ENCODE assay signal across 21 cellular contexts in the genomic region with DNA sequence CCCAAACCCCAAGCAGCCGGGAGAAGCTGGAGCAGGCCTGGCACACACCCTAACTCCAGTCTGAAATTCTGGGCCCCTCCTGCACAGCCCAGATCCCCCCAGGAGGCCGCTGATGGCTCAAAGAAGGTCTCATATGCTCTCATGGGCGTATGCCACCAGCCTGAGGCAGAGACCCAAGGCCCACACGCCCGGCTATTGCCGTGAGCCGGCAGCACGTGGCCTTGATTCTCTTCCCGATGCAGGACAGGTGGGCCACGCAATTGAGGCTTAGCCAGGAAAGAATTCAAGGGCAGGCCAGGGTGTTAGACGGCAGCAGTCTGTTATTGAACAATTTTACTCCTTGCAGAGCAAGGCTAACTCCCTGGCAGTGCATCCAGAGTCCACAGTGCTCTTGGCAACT.
"Had no signal": no experiment of that assay in that cellular context is flagged by ENCODE, and none has a peak within 500 bp of the region (broad histone marks: within the 10 kb centered on the region; RNA-seq: fewer than 3 reads in every experiment).

No MANE protein-coding gene starts in this region.

- DNase-seq: activated CD4-positive, alpha-beta T cell treated with anti-CD3 and anti-CD28 coated beads for 4 hours; activated CD4-positive, alpha-beta T cell treated with anti-CD3 and anti-CD28 coated beads, Interleukin-2, amount 50 U/mL, for 48 hours; activated CD4-positive, CD25-positive, alpha-beta regulatory T cell; activated naive CD4-positive, alpha-beta T cell treated with anti-CD3 and anti-CD28 coated beads, Interleukin-2, amount 10 ng/mL, durations not matched to agents 7 days and 5 days; activated T-cell treated with anti-CD3 and anti-CD28 coated beads, Interleukin-2, amount 50 U/mL, for 48 hours; amygdala; effector CD8-positive, alpha-beta T cell; foreskin melanocyte; naive thymus-derived CD8-positive, alpha-beta T cell; stimulated activated CD4-positive, alpha-beta T cell treated with anti-CD3 and anti-CD28 coated beads, Interleukin-4, amount 100 ng/mL, for 24 hours; stimulated activated naive CD8-positive, alpha-beta T cell treated with anti-CD3 and anti-CD28 coated beads, Interleukin-15, Interleukin-2, amounts not matched to agents 100 U/mL and 50 U/mL, for 24 hours; T-helper 1 cell; T1000 had no signal

- H3K4me3 ChIP-seq: cardiac muscle cell, lung, neural progenitor cell, prostate gland, right atrium auricular region had no signal

- H3K9ac ChIP-seq: neural progenitor cell had no signal

- H3K27ac Mint-ChIP-seq: activated naive CD4-positive, alpha-beta T cell treated with anti-CD3 and anti-CD28 coated beads, Interleukin-2, amount 10 ng/mL, durations not matched to agents 7 days and 5 days; dendritic cell treated with granulocyte-macrophage colony-stimulating factor and Interleukin-4, amounts not matched to agents 40 ng/mL and 50 ng/mL, for 4 days; naive thymus-derived CD8-positive, alpha-beta T cell; neural progenitor cell had no signal

- H2AFZ ChIP-seq: neural progenitor cell had no signal

- H3K4me2 ChIP-seq: neural progenitor cell had no signal

- H3K36me3 ChIP-seq: cardiac muscle cell, neural progenitor cell, prostate gland, right atrium auricular region had no signal

- H3K4me1 ChIP-seq: prostate gland, right atrium auricular region had no signal

- H3K36me3 Mint-ChIP-seq: neural progenitor cell had no signal

- H3K9me3 ChIP-seq: prostate gland had no signal

- H3K27ac ChIP-seq: cardiac muscle cell, neural progenitor cell, prostate gland, right atrium auricular region had no signal

- H3K4me3 Mint-ChIP-seq: activated naive CD4-positive, alpha-beta T cell treated with anti-CD3 and anti-CD28 coated beads, Interleukin-2, amount 10 ng/mL, durations not matched to agents 7 days and 5 days; dendritic cell treated with granulocyte-macrophage colony-stimulating factor and Interleukin-4, amounts not matched to agents 40 ng/mL and 50 ng/mL, for 4 days; naive thymus-derived CD8-positive, alpha-beta T cell; neural progenitor cell had no signal

- ATAC-seq: left lobe of liver; naive thymus-derived CD8-positive, alpha-beta T cell; stimulated activated naive CD8-positive, alpha-beta T cell treated with anti-CD3 and anti-CD28 coated beads, Interleukin-15, Interleukin-2, amounts not matched to agents 100 U/mL and 50 U/mL, for 24 hours had no signal

- H3K4me1 Mint-ChIP-seq: activated naive CD4-positive, alpha-beta T cell treated with anti-CD3 and anti-CD28 coated beads, Interleukin-2, amount 10 ng/mL, durations not matched to agents 7 days and 5 days had no signal

- FAIRE-seq: endothelial cell of umbilical vein had no signal
